In genomic region chr19:10517760-10518443, GRCh38 we compare ENCODE assay signal across 8 cellular contexts. TPM values are rescaled to one million over a fixed set of nuclear protein-coding genes. Genes with fewer than 3 reads are reported as not detected.
DNase-seq lines count a peak whose midpoint lies in the region; ATAC-seq, FAIRE-seq and TF ChIP-seq lines count a peak whose summit lies in the region.

No MANE protein-coding gene starts in this region.

- in situ Hi-C loops in K562 (cut with MboI) = no loop called here

- peak; percentile 31 for DNase-seq in NCI-H510A treated with DMSO at 0.1 percent for 48 hours (lab: John Stamatoyannopoulos, UW)
- no peak for DNase-seq in NCI-H510A (lab: John Stamatoyannopoulos, UW)
- peak; percentile 52 for DNase-seq in NCI-H2196 (lab: John Stamatoyannopoulos, UW; ENCODE audit: unreplicated experiment)
- DNase-seq in K562 (ENCODE audit: extremely low read depth in 1 of 4, low spot score in 3 of 4) = peak; percentile 62 to 88 (median 76)
- DNase-seq in keratinocyte (ENCODE audit: low read depth, low spot score) = no peak
- DNase-seq in substantia nigra (lab: John Stamatoyannopoulos, UW) = peak in 35 of 49 donors; percentile 48 to 83 (median 70)

- TF ChIP-seq EP300 in K562 (IDR thresholded peaks at IDR 0.05; ENCODE audit: low read length) = no peak

- H3K9me1 ChIP-seq in K562 (ENCODE audit: control insufficient read depth, insufficient read depth, low read length) = no peaks in the 10 kb centered on the region
- no peaks in the 10 kb centered on the region for H3K9me1 ChIP-seq in keratinocyte (ENCODE audit: control insufficient read depth, extremely low read depth, insufficient read depth, low read length)

- H3K9me3 ChIP-seq in K562 (replicated peaks; ENCODE audit: control insufficient read depth, insufficient read depth, low read depth, low read length) (no peaks in the 10 kb centered on the region), keratinocyte (ENCODE audit: control insufficient read depth, low read depth, low read length) (no peaks in the 10 kb centered on the region)

- H3K36me3 ChIP-seq in K562 (ENCODE audit: control insufficient read depth, insufficient read depth, low read length) = no peaks in the 10 kb centered on the region
- H3K36me3 ChIP-seq in keratinocyte (ENCODE audit: control insufficient read depth in 2 of 2, extremely low read depth in 1 of 2, insufficient read depth in 2 of 2, low read length in 2 of 2) = peaks cover 5 to 12% of the 10 kb centered on the region in 2 experiments

- ATAC-seq in K562 (peak; percentile 78), GM18858 (IDR thresholded peaks at IDR 0.05; ENCODE audit: unreplicated experiment) (no peak), HG03045 (IDR thresholded peaks at IDR 0.05; ENCODE audit: unreplicated experiment) (no peak)

- CTCF ChIA-PET in K562 (lab: Yijun Ruan, JAX; ENCODE audit: low intra/inter-chr PET ratio) = interaction anchor here (0.9 kb wide), 1 partner anchor 12 kb away, joined by 3 read pairs; no protein-coding TSS in a partner anchor

- BruUV-seq in K562 (replicated peaks; lab: Mats Ljungman, UMichigan) = no TSS peak

- intact Hi-C loops in K562 (cut with micrococcal nuclease) = no loop called here

- TF ChIP-seq POLR2A in K562 (conservative IDR thresholded peaks at IDR 0.05) = no peak

- H3K4me1 ChIP-seq in K562 (replicated peaks in 1 of 2; ENCODE audit: control insufficient read depth in 2 of 2, insufficient read depth in 2 of 2, low read length in 2 of 2) = peaks cover 19 to 48% of the 10 kb centered on the region in 2 experiments; a peak in 4 of 5 replicates
- H3K4me1 ChIP-seq in keratinocyte (ENCODE audit: control insufficient read depth, extremely low read depth, insufficient read depth, low read length) = peaks cover 42% of the 10 kb centered on the region

- H3K27me3 ChIP-seq in K562 (ENCODE audit: control insufficient read depth in 2 of 2, insufficient read depth in 2 of 2, low read length in 2 of 2) = peaks cover 0 to 16% of the 10 kb centered on the region in 2 experiments; a peak in 4 of 5 replicates
- H3K27me3 ChIP-seq in keratinocyte (ENCODE audit: control insufficient read depth, extremely low read depth, insufficient read depth, low read length) = no peaks in the 10 kb centered on the region

- TF ChIP-seq CTCF in K562 (IDR thresholded peaks at IDR 0.05 in 2 of 3, conservative IDR thresholded peaks at IDR 0.05 in 1 of 3; ENCODE audit: insufficient read depth in 2 of 3, low read depth in 1 of 3, low read length in 3 of 3) (no peak), keratinocyte (optimal IDR thresholded peaks at IDR 0.05 in 1 of 3, IDR thresholded peaks at IDR 0.05 in 1 of 3, conservative IDR thresholded peaks at IDR 0.05 in 1 of 3; ENCODE audit: extremely low read depth in 1 of 3, insufficient read depth in 2 of 3, low read length in 3 of 3) (no peak)

- H2AFZ ChIP-seq in K562 (ENCODE audit: low read depth, low read length) = peak overlapping the region; percentile 69
- peak overlapping the region; percentile 37 for H2AFZ ChIP-seq in keratinocyte (ENCODE audit: control insufficient read depth, low read length)

- no peak overlapping the region for H3K27ac ChIP-seq in K562 (ENCODE audit: extremely low read depth, low read depth, low read length)
- no peak overlapping the region for H3K27ac ChIP-seq in keratinocyte (ENCODE audit: control insufficient read depth, insufficient read depth, low read length)
- H3K27ac ChIP-seq in substantia nigra (ENCODE audit: low read depth, low read length, poor library complexity, severe bottlenecking) = peak overlapping the region; percentile 100

- H3K79me2 ChIP-seq in K562 (ENCODE audit: control insufficient read depth, insufficient read depth, low read length) (no peaks in the 10 kb centered on the region), keratinocyte (ENCODE audit: control insufficient read depth, insufficient read depth, low read length) (peaks cover 37% of the 10 kb centered on the region)

- POLR2A ChIA-PET in K562 (lab: Yijun Ruan, JAX) = interaction anchor here (0.6 kb wide), 2 partner anchors 9 to 47 kb away, joined by 3 to 5 read pairs; no protein-coding TSS in a partner anchor

- peak overlapping the region in 1 of 2 experiments; percentile 86; a peak in 3 of 4 replicates for H3K9ac ChIP-seq in K562 (ENCODE audit: insufficient read depth in 1 of 2, low read depth in 2 of 2, low read length in 2 of 2)
- peak overlapping the region; percentile 48 for H3K9ac ChIP-seq in keratinocyte (ENCODE audit: control insufficient read depth, extremely low read depth, insufficient read depth, low read length)

- WGBS in K562 (ENCODE audit: insufficient coverage, low coverage, missing lambda C conversion rate) = 7% methylated on average over 21 of the region's 27 CpGs

- H4K20me1 ChIP-seq in K562 (replicated peaks; ENCODE audit: control insufficient read depth, insufficient read depth, low read length) (no peaks in the 10 kb centered on the region; the same call in 1 of the 2 replicates), keratinocyte (ENCODE audit: control insufficient read depth, extremely low read depth, insufficient read depth, low read length) (no peaks in the 10 kb centered on the region)

- H3K4me2 ChIP-seq in K562 (ENCODE audit: insufficient read depth, low read length) = peak overlapping the region; percentile 49
- peak overlapping the region; percentile 96 for H3K4me2 ChIP-seq in keratinocyte (ENCODE audit: control insufficient read depth, extremely low read depth, insufficient read depth, low read depth, low read length)

- dilution Hi-C loops in keratinocyte (cut with MboI; ENCODE audit: extremely low pct_ligation_motif_present, low sequenced_read_pairs) = no loop called here

- peak; percentile 86 for FAIRE-seq in K562 (lab: Jason Lieb, UNC)
- peak; percentile 71 for FAIRE-seq in keratinocyte (lab: Jason Lieb, UNC)

- TF ChIP-seq RAD21 in K562 (CRISPR knock-in tag; conservative IDR thresholded peaks at IDR 0.05 in 1 of 2, IDR thresholded peaks at IDR 0.05 in 1 of 2) = no peak

- H3K4me3 ChIP-seq in K562 (peak overlapping the region; percentile 30), keratinocyte (ENCODE audit: control insufficient read depth in 2 of 3, extremely low read depth in 1 of 3, insufficient read depth in 2 of 3, low read depth in 1 of 3, low read length in 3 of 3) (peak overlapping the region; percentile 55 to 86 (median 65))

RNA-seq across cellular contexts. Expression of gene S1PR5, which starts 0.7 kb away (rescaled TPM):
- total RNA-seq in K562 (2011; cell fraction: chromatin; rRNA removed; ENCODE audit: low replicate concordance) = 0.48 and 1.0 TPM in 2 replicates
- 0.92 and 1.0 TPM in 2 replicates for total RNA-seq in K562 (2011; cell fraction: nucleolus; rRNA removed)
- total RNA-seq in K562 (2011; cell fraction: nucleoplasm; rRNA removed) = 0.31 and 0.81 TPM in 2 replicates
- total RNA-seq in K562 (2014; rRNA removed) (0.18 and 0.37 TPM in 2 replicates), K562 (2014; rRNA removed; fragmentation: Illumina TruSeq; extraction: Trizol) (0.26 TPM in 1 of 2 replicates, not detected in the other), K562 (2015; rRNA removed; fragmentation: Illumina TruSeq; extraction: Trizol) (0.11 TPM in 1 of 2 replicates, not detected in the other), K562 (2021) (0.16 and 0.35 TPM in 2 replicates)
- polyA plus RNA-seq in K562 (2011; rRNA removed) (0.14 and 0.54 TPM in 2 replicates), K562 (2014; fragmentation: Illumina TruSeq; extraction: Trizol) (0.17 TPM in 1 of 2 replicates, not detected in the other), K562 (2014; fragmentation: Nextera tagmentation; extraction: Ambion mirVana) (under 1 TPM in 1 of 2 experiments, not detected in 1; 0.03 TPM), K562 (2014; rRNA removed) (0.12 and 0.49 TPM in 2 replicates), keratinocyte (9.4 to 10.5 TPM (median 10.3 TPM) in 3 replicates)
- polyA plus RNA-seq in K562 (2011; cell fraction: cytosol; rRNA removed) = 0.19 and 1.3 TPM in 2 replicates
- polyA plus RNA-seq in K562 (2011; cell fraction: nucleus; rRNA removed) = 0.15 and 0.46 TPM in 2 replicates
- 0.12 and 0.25 TPM in 2 replicates for polyA plus RNA-seq in K562 (2012)
- 0.67 and 0.78 TPM in 2 replicates for polyA minus RNA-seq in K562 (2011; rRNA and poly(A)+ RNA removed)
- not detected in 2 replicates for polyA minus RNA-seq in K562 (2011; cell fraction: cytosol; rRNA and poly(A)+ RNA removed)
- polyA minus RNA-seq in K562 (2011; cell fraction: nucleus; rRNA and poly(A)+ RNA removed) = 0.27 and 0.44 TPM in 2 replicates
- 47.8 TPM for polyA plus RNA-seq in keratinocyte (2011; ENCODE audit: low read depth)
- 3.5 and 5.5 TPM in 2 replicates for polyA plus RNA-seq in keratinocyte (2011; cell fraction: cytosol; rRNA removed)
- 15.9 and 17.3 TPM in 2 replicates for polyA plus RNA-seq in keratinocyte (2011; cell fraction: nucleus; rRNA removed)
- 10.9 and 26.2 TPM in 2 replicates for polyA plus RNA-seq in keratinocyte (2012; ENCODE audit: low replicate concordance)
- 2.2 to 4.1 TPM (median 3.0 TPM) in 3 replicates for polyA minus RNA-seq in keratinocyte
- 20.5 TPM for polyA minus RNA-seq in keratinocyte (2011; cell fraction: cytosol; rRNA and poly(A)+ RNA removed)
- polyA minus RNA-seq in keratinocyte (2011; cell fraction: nucleus; rRNA and poly(A)+ RNA removed) = 16.1 and 16.9 TPM in 2 replicates

RNA-seq across cellular contexts. Expression of gene KEAP1, which starts 14.7 kb away (rescaled TPM):
- 50.9 and 183 TPM in 2 replicates for total RNA-seq in K562 (2011; cell fraction: chromatin; rRNA removed; ENCODE audit: low replicate concordance)
- 102 and 110 TPM in 2 replicates for total RNA-seq in K562 (2011; cell fraction: nucleolus; rRNA removed)
- 55.9 and 62.1 TPM in 2 replicates for total RNA-seq in K562 (2011; cell fraction: nucleoplasm; rRNA removed)
- 78.3 and 99.2 TPM in 2 replicates for total RNA-seq in K562 (2014; rRNA removed)
- total RNA-seq in K562 (2014; rRNA removed; fragmentation: Illumina TruSeq; extraction: Trizol) = 52.7 and 64.4 TPM in 2 replicates
- 81.5 and 82.9 TPM in 2 replicates for total RNA-seq in K562 (2015; rRNA removed; fragmentation: Illumina TruSeq; extraction: Trizol)
- 95.6 and 96.4 TPM in 2 replicates for total RNA-seq in K562 (2021)
- polyA plus RNA-seq in K562 (2011; rRNA removed) = 62.6 and 72.0 TPM in 2 replicates
- polyA plus RNA-seq in K562 (2011; cell fraction: cytosol; rRNA removed) = 55.6 and 109 TPM in 2 replicates
- 51.7 and 82.4 TPM in 2 replicates for polyA plus RNA-seq in K562 (2011; cell fraction: nucleus; rRNA removed)
- 62.6 and 63.7 TPM in 2 replicates for polyA plus RNA-seq in K562 (2012)
- 56.1 and 61.8 TPM in 2 replicates for polyA plus RNA-seq in K562 (2014; fragmentation: Illumina TruSeq; extraction: Trizol)
- polyA plus RNA-seq in K562 (2014; fragmentation: Nextera tagmentation; extraction: Ambion mirVana) = 1 to 10 TPM; 2.1 to 8.3 TPM
- 64.3 and 67.5 TPM in 2 replicates for polyA plus RNA-seq in K562 (2014; rRNA removed)
- polyA minus RNA-seq in K562 (2011; rRNA and poly(A)+ RNA removed) = 54.1 and 87.9 TPM in 2 replicates
- 50.6 and 75.7 TPM in 2 replicates for polyA minus RNA-seq in K562 (2011; cell fraction: cytosol; rRNA and poly(A)+ RNA removed)
- 28.0 and 39.2 TPM in 2 replicates for polyA minus RNA-seq in K562 (2011; cell fraction: nucleus; rRNA and poly(A)+ RNA removed)
- 29.6 to 46.2 TPM (median 35.8 TPM) in 3 replicates for polyA plus RNA-seq in keratinocyte
- 72.0 TPM for polyA plus RNA-seq in keratinocyte (2011; ENCODE audit: low read depth)
- polyA plus RNA-seq in keratinocyte (2011; cell fraction: cytosol; rRNA removed) = 29.6 and 38.7 TPM in 2 replicates
- 30.4 and 36.2 TPM in 2 replicates for polyA plus RNA-seq in keratinocyte (2011; cell fraction: nucleus; rRNA removed)
- polyA plus RNA-seq in keratinocyte (2012; ENCODE audit: low replicate concordance) = 39.7 and 41.5 TPM in 2 replicates
- 84.3 to 118 TPM (median 110 TPM) in 3 replicates for polyA minus RNA-seq in keratinocyte
- polyA minus RNA-seq in keratinocyte (2011; cell fraction: cytosol; rRNA and poly(A)+ RNA removed) = 87.5 TPM
- polyA minus RNA-seq in keratinocyte (2011; cell fraction: nucleus; rRNA and poly(A)+ RNA removed) = 20.8 and 23.4 TPM in 2 replicates

RNA-seq across cellular contexts. Expression of gene ATG4D, which starts 25.8 kb away (rescaled TPM):
- 20.6 and 77.4 TPM in 2 replicates for total RNA-seq in K562 (2011; cell fraction: chromatin; rRNA removed; ENCODE audit: low replicate concordance)
- total RNA-seq in K562 (2011; cell fraction: nucleolus; rRNA removed) = 91.2 and 95.1 TPM in 2 replicates
- total RNA-seq in K562 (2011; cell fraction: nucleoplasm; rRNA removed) = 39.5 and 45.9 TPM in 2 replicates
- total RNA-seq in K562 (2014; rRNA removed) (37.2 and 41.3 TPM in 2 replicates), K562 (2014; rRNA removed; fragmentation: Illumina TruSeq; extraction: Trizol) (9.1 and 12.8 TPM in 2 replicates), K562 (2015; rRNA removed; fragmentation: Illumina TruSeq; extraction: Trizol) (22.9 and 26.8 TPM in 2 replicates), K562 (2021) (55.9 and 66.1 TPM in 2 replicates)
- polyA plus RNA-seq in K562 (2011; rRNA removed) (20.4 and 27.9 TPM in 2 replicates), K562 (2014; fragmentation: Illumina TruSeq; extraction: Trizol) (22.9 and 40.2 TPM in 2 replicates), K562 (2014; fragmentation: Nextera tagmentation; extraction: Ambion mirVana) (1 to 10 TPM in 1 of 2 experiments, under 1 TPM in 1; 0.51 to 1.7 TPM), K562 (2014; rRNA removed) (45.4 and 55.3 TPM in 2 replicates), keratinocyte (12.6 to 17.9 TPM (median 15.5 TPM) in 3 replicates)
- polyA plus RNA-seq in K562 (2011; cell fraction: cytosol; rRNA removed) = 36.3 and 59.9 TPM in 2 replicates
- 75.3 and 124 TPM in 2 replicates for polyA plus RNA-seq in K562 (2011; cell fraction: nucleus; rRNA removed)
- polyA plus RNA-seq in K562 (2012) = 45.0 and 67.2 TPM in 2 replicates
- polyA minus RNA-seq in K562 (2011; rRNA and poly(A)+ RNA removed) = 7.4 and 12.6 TPM in 2 replicates
- 18.2 and 37.3 TPM in 2 replicates for polyA minus RNA-seq in K562 (2011; cell fraction: cytosol; rRNA and poly(A)+ RNA removed)
- polyA minus RNA-seq in K562 (2011; cell fraction: nucleus; rRNA and poly(A)+ RNA removed) = 20.8 and 24.9 TPM in 2 replicates
- 6.1 TPM for polyA plus RNA-seq in keratinocyte (2011; ENCODE audit: low read depth)
- 12.4 and 19.5 TPM in 2 replicates for polyA plus RNA-seq in keratinocyte (2011; cell fraction: cytosol; rRNA removed)
- 22.0 and 29.4 TPM in 2 replicates for polyA plus RNA-seq in keratinocyte (2011; cell fraction: nucleus; rRNA removed)
- polyA plus RNA-seq in keratinocyte (2012; ENCODE audit: low replicate concordance) = 19.0 and 37.1 TPM in 2 replicates
- 8.8 to 43.4 TPM (median 16.2 TPM) in 3 replicates for polyA minus RNA-seq in keratinocyte
- polyA minus RNA-seq in keratinocyte (2011; cell fraction: cytosol; rRNA and poly(A)+ RNA removed) = 30.3 TPM
- polyA minus RNA-seq in keratinocyte (2011; cell fraction: nucleus; rRNA and poly(A)+ RNA removed) = 9.8 and 10.8 TPM in 2 replicates

RNA-seq across cellular contexts. Expression of gene KRI1, which starts 47.9 kb away (rescaled TPM):
- total RNA-seq in K562 (2011; cell fraction: chromatin; rRNA removed; ENCODE audit: low replicate concordance) = 85.4 and 105 TPM in 2 replicates
- 60.1 and 62.2 TPM in 2 replicates for total RNA-seq in K562 (2011; cell fraction: nucleolus; rRNA removed)
- 49.0 and 54.8 TPM in 2 replicates for total RNA-seq in K562 (2011; cell fraction: nucleoplasm; rRNA removed)
- total RNA-seq in K562 (2014; rRNA removed) = 44.6 and 50.3 TPM in 2 replicates
- 21.9 and 22.0 TPM in 2 replicates for total RNA-seq in K562 (2014; rRNA removed; fragmentation: Illumina TruSeq; extraction: Trizol)
- 24.7 and 25.0 TPM in 2 replicates for total RNA-seq in K562 (2015; rRNA removed; fragmentation: Illumina TruSeq; extraction: Trizol)
- total RNA-seq in K562 (2021) = 34.3 and 37.7 TPM in 2 replicates
- 20.0 and 22.8 TPM in 2 replicates for polyA plus RNA-seq in K562 (2011; rRNA removed)
- 10.8 and 17.6 TPM in 2 replicates for polyA plus RNA-seq in K562 (2011; cell fraction: cytosol; rRNA removed)
- 52.6 and 92.9 TPM in 2 replicates for polyA plus RNA-seq in K562 (2011; cell fraction: nucleus; rRNA removed)
- polyA plus RNA-seq in K562 (2012) = 34.7 and 40.9 TPM in 2 replicates
- polyA plus RNA-seq in K562 (2014; fragmentation: Illumina TruSeq; extraction: Trizol) = 35.2 and 37.7 TPM in 2 replicates
- polyA plus RNA-seq in K562 (2014; fragmentation: Nextera tagmentation; extraction: Ambion mirVana) = 1 to 10 TPM; 1.1 to 2.0 TPM
- polyA plus RNA-seq in K562 (2014; rRNA removed) = 45.3 and 50.7 TPM in 2 replicates
- 15.9 and 20.0 TPM in 2 replicates for polyA minus RNA-seq in K562 (2011; rRNA and poly(A)+ RNA removed)
- polyA minus RNA-seq in K562 (2011; cell fraction: cytosol; rRNA and poly(A)+ RNA removed) = 19.5 and 21.1 TPM in 2 replicates
- 19.5 and 20.2 TPM in 2 replicates for polyA minus RNA-seq in K562 (2011; cell fraction: nucleus; rRNA and poly(A)+ RNA removed)
- 13.4 to 19.0 TPM (median 13.5 TPM) in 3 replicates for polyA plus RNA-seq in keratinocyte
- polyA plus RNA-seq in keratinocyte (2011; ENCODE audit: low read depth) = 48.2 TPM
- polyA plus RNA-seq in keratinocyte (2011; cell fraction: cytosol; rRNA removed) = 7.6 and 12.7 TPM in 2 replicates
- 41.0 and 42.6 TPM in 2 replicates for polyA plus RNA-seq in keratinocyte (2011; cell fraction: nucleus; rRNA removed)
- polyA plus RNA-seq in keratinocyte (2012; ENCODE audit: low replicate concordance) = 12.5 and 20.2 TPM in 2 replicates
- 4.5 to 7.4 TPM (median 5.3 TPM) in 3 replicates for polyA minus RNA-seq in keratinocyte
- polyA minus RNA-seq in keratinocyte (2011; cell fraction: cytosol; rRNA and poly(A)+ RNA removed) = 13.8 TPM
- polyA minus RNA-seq in keratinocyte (2011; cell fraction: nucleus; rRNA and poly(A)+ RNA removed) = 8.1 and 9.8 TPM in 2 replicates

RNA-seq across cellular contexts. Expression of gene CDKN2D, which starts 50.9 kb away (rescaled TPM):
- total RNA-seq in K562 (2011; cell fraction: chromatin; rRNA removed; ENCODE audit: low replicate concordance) = 3.0 and 4.1 TPM in 2 replicates
- 4.5 and 5.1 TPM in 2 replicates for total RNA-seq in K562 (2011; cell fraction: nucleolus; rRNA removed)
- 4.1 and 6.0 TPM in 2 replicates for total RNA-seq in K562 (2011; cell fraction: nucleoplasm; rRNA removed)
- 1.7 and 2.7 TPM in 2 replicates for total RNA-seq in K562 (2014; rRNA removed)
- total RNA-seq in K562 (2014; rRNA removed; fragmentation: Illumina TruSeq; extraction: Trizol) = 1.7 and 2.4 TPM in 2 replicates
- total RNA-seq in K562 (2015; rRNA removed; fragmentation: Illumina TruSeq; extraction: Trizol) = 3.2 and 3.7 TPM in 2 replicates
- 4.1 and 4.7 TPM in 2 replicates for total RNA-seq in K562 (2021)
- polyA plus RNA-seq in K562 (2011; rRNA removed) = 5.7 and 6.6 TPM in 2 replicates
- 9.6 and 11.2 TPM in 2 replicates for polyA plus RNA-seq in K562 (2011; cell fraction: cytosol; rRNA removed)
- 4.6 and 6.0 TPM in 2 replicates for polyA plus RNA-seq in K562 (2011; cell fraction: nucleus; rRNA removed)
- polyA plus RNA-seq in K562 (2012) = 4.6 and 12.8 TPM in 2 replicates
- 3.7 and 4.0 TPM in 2 replicates for polyA plus RNA-seq in K562 (2014; fragmentation: Illumina TruSeq; extraction: Trizol)
- 1 to 10 TPM in 1 of 2 experiments, under 1 TPM in 1; 0.41 to 1.0 TPM for polyA plus RNA-seq in K562 (2014; fragmentation: Nextera tagmentation; extraction: Ambion mirVana)
- 6.7 and 8.2 TPM in 2 replicates for polyA plus RNA-seq in K562 (2014; rRNA removed)
- 1.7 and 2.1 TPM in 2 replicates for polyA minus RNA-seq in K562 (2011; rRNA and poly(A)+ RNA removed)
- 1.9 and 5.0 TPM in 2 replicates for polyA minus RNA-seq in K562 (2011; cell fraction: cytosol; rRNA and poly(A)+ RNA removed)
- 1.1 and 1.2 TPM in 2 replicates for polyA minus RNA-seq in K562 (2011; cell fraction: nucleus; rRNA and poly(A)+ RNA removed)
- polyA plus RNA-seq in keratinocyte = 3.9 to 7.3 TPM (median 6.8 TPM) in 3 replicates
- polyA plus RNA-seq in keratinocyte (2011; ENCODE audit: low read depth) = 1.9 TPM
- 4.1 and 8.0 TPM in 2 replicates for polyA plus RNA-seq in keratinocyte (2011; cell fraction: cytosol; rRNA removed)
- polyA plus RNA-seq in keratinocyte (2011; cell fraction: nucleus; rRNA removed) = 4.1 and 5.0 TPM in 2 replicates
- 4.8 and 13.1 TPM in 2 replicates for polyA plus RNA-seq in keratinocyte (2012; ENCODE audit: low replicate concordance)
- polyA minus RNA-seq in keratinocyte = 2.5 to 6.5 TPM (median 2.8 TPM) in 3 replicates
- polyA minus RNA-seq in keratinocyte (2011; cell fraction: cytosol; rRNA and poly(A)+ RNA removed) = 10.0 TPM
- 0.93 and 0.95 TPM in 2 replicates for polyA minus RNA-seq in keratinocyte (2011; cell fraction: nucleus; rRNA and poly(A)+ RNA removed)

Comparison
In these comparisons a context has a peak if more than half of its experiments do, and no peak if none do; other contexts are left out.
1. DNase-seq: peak in NCI-H510A treated with DMSO at 0.1 percent for 48 hours (single experiment), NCI-H2196 (single experiment), K562 (4 of 4) and substantia nigra (35 of 49); none in NCI-H510A (single experiment) and keratinocyte (single experiment).